In the genomic region with DNA sequence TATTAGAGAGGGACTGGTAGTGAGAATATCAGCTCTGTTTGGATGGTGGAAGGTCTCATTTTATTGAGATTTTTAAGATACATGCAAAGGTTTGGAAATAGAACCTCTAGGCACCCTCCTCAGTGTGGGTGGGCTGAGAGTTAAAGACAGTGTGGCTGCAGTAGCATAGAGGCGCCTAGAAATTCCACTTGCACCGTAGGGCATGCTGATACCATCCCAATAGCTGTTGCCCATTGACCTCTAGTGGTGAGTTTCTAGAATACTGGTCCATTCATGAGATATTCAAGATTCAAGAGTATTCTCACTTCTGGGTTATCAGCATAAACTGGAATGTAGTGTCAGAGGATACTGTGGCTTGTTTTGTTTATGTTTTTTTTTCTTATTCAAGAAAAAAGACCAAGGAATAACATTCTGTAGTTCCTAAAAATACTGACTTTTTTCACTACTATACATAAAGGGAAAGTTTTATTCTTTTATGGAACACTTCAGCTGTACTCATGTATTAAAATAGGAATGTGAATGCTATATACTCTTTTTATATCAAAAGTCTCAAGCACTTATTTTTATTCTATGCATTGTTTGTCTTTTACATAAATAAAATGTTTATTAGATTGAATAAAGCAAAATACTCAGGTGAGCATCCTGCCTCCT, we compare ENCODE assay signal across 8 cellular contexts.
DNase-seq lines count a peak whose midpoint lies in the region; ATAC-seq and TF ChIP-seq lines count a peak whose summit lies in the region.

No MANE protein-coding gene starts in this region.

- no peak overlapping the region for H3K23ac ChIP-seq in neuronal stem cell (ENCODE audit: low read depth, low read length, poor library complexity)

- peak; percentile 76 for TF ChIP-seq CTCF in DOHH2 (IDR thresholded peaks at IDR 0.05; ENCODE audit: low read depth, low read length, poor library complexity, severe bottlenecking)
- peak; percentile 88 for TF ChIP-seq CTCF in fibroblast of villous mesenchyme (IDR thresholded peaks at IDR 0.05; ENCODE audit: insufficient read depth, low read depth, low read length)

- ATAC-seq in GM19397 (IDR thresholded peaks at IDR 0.05; ENCODE audit: unreplicated experiment) (peak; percentile 81), HG03378 (IDR thresholded peaks at IDR 0.05; ENCODE audit: unreplicated experiment) (peak; percentile 98)

- no peak overlapping the region for H3K4me3 ChIP-seq in DOHH2 (ENCODE audit: low read length)
- H3K4me3 ChIP-seq in fibroblast of villous mesenchyme (ENCODE audit: low read depth, low read length), result no peak overlapping the region
- H3K4me3 ChIP-seq in neuronal stem cell (ENCODE audit: low read length in 2 of 2), result no peak overlapping the region

- no peak overlapping the region for H2BK12ac ChIP-seq in neuronal stem cell (ENCODE audit: low read length)

- no peak overlapping the region for H4K91ac ChIP-seq in neuronal stem cell (ENCODE audit: low read depth, low read length, poor library complexity)

- no peaks in the 10 kb centered on the region for H3F3A ChIP-seq in DOHH2 (ENCODE audit: control insufficient read depth, insufficient read depth)

- peaks cover 30% of the 10 kb centered on the region for H3K36me3 ChIP-seq in DOHH2 (ENCODE audit: control insufficient read depth, low read length)
- H3K36me3 ChIP-seq in neuronal stem cell (replicated peaks in 1 of 2; ENCODE audit: control insufficient read depth in 2 of 2, insufficient read depth in 2 of 2, low read length in 2 of 2), result peaks cover 0 to 77% of the 10 kb centered on the region in 2 donors

- no peaks in the 10 kb centered on the region for H3K9me2 ChIP-seq in DOHH2 (replicated peaks; ENCODE audit: control insufficient read depth, low read length)

- H2AK5ac ChIP-seq in neuronal stem cell (ENCODE audit: low read depth, low read length), result no peak overlapping the region

- no peak overlapping the region for H4K8ac ChIP-seq in neuronal stem cell (ENCODE audit: low read depth, low read length)

- no peak overlapping the region for H3K9ac ChIP-seq in neuronal stem cell (ENCODE audit: low read depth, low read length, poor library complexity)

- H3K4me1 ChIP-seq in DOHH2 (ENCODE audit: control insufficient read depth, low read length), result peaks cover 16% of the 10 kb centered on the region
- H3K4me1 ChIP-seq in neuronal stem cell (ENCODE audit: control insufficient read depth in 2 of 2, insufficient read depth in 1 of 2, low read depth in 1 of 2, low read length in 2 of 2), result peaks cover 0 to 5% of the 10 kb centered on the region in 2 donors

- H2AFZ ChIP-seq in neuronal stem cell (ENCODE audit: low read length), result no peak overlapping the region

- no peak overlapping the region for H3K27ac ChIP-seq in DOHH2 (ENCODE audit: low read depth, low read length)
- H3K27ac ChIP-seq in neuronal stem cell (replicated peaks; ENCODE audit: low read length), result no peak overlapping the region

- H2BK5ac ChIP-seq in neuronal stem cell (ENCODE audit: low read length), result no peak overlapping the region

- H3K4ac ChIP-seq in neuronal stem cell (ENCODE audit: low read length), result no peak overlapping the region

- H3K14ac ChIP-seq in neuronal stem cell (ENCODE audit: low read length), result no peak overlapping the region

- peak; percentile 75 for DNase-seq in NCI-H69 (lab: John Stamatoyannopoulos, UW)
- peak; percentile 46 for DNase-seq in activated CD8-positive, alpha-beta memory T cell treated with anti-CD3 and anti-CD28 coated beads, Interleukin-2, amount 50 U/mL, for 4 hours
- peak; percentile 84 for DNase-seq in fibroblast of villous mesenchyme (ENCODE audit: low read depth)
- peak; percentile 45 for DNase-seq in neuronal stem cell (ENCODE audit: low spot score)
- DNase-seq in NCI-H128 (lab: John Stamatoyannopoulos, UW; ENCODE audit: unreplicated experiment), result no peak

- H2BK120ac ChIP-seq in neuronal stem cell (ENCODE audit: low read depth, low read length), result no peak overlapping the region

- no peak overlapping the region for H3K4me2 ChIP-seq in DOHH2 (ENCODE audit: low read length)
- H3K4me2 ChIP-seq in neuronal stem cell (ENCODE audit: insufficient read depth, low read length, poor library complexity, severe bottlenecking), result no peak overlapping the region

- H2BK15ac ChIP-seq in neuronal stem cell (ENCODE audit: low read length), result no peak overlapping the region

- H3K79me2 ChIP-seq in DOHH2 (ENCODE audit: control insufficient read depth, low read length), result no peaks in the 10 kb centered on the region

- H3K27me3 ChIP-seq in DOHH2 (ENCODE audit: control insufficient read depth, low read length) (no peaks in the 10 kb centered on the region), neuronal stem cell (ENCODE audit: control insufficient read depth in 3 of 3, insufficient read depth in 3 of 3, low read depth in 1 of 3, low read length in 3 of 3) (no peaks in the 10 kb centered on the region)

- WGBS in neuronal stem cell (ENCODE audit: extremely low coverage in 2 of 2, insufficient read length in 2 of 2, insufficient replicate concordance in 1 of 2), 2 donors, result no CpG with 5 or more reads among the region's 2 CpGs

- H3K79me1 ChIP-seq in neuronal stem cell (ENCODE audit: low read depth, low read length), result no peaks in the 10 kb centered on the region

- no peaks in the 10 kb centered on the region for H4K20me1 ChIP-seq in DOHH2 (ENCODE audit: control insufficient read depth, insufficient read depth, low read depth, low read length)

- H3K9me3 ChIP-seq in DOHH2 (ENCODE audit: control insufficient read depth, insufficient read depth, low read length) (no peaks in the 10 kb centered on the region), neuronal stem cell (replicated peaks in 1 of 2; ENCODE audit: control insufficient read depth in 2 of 2, insufficient read depth in 1 of 2, low read depth in 1 of 2, low read length in 2 of 2) (peaks cover 0 to 5% of the 10 kb centered on the region in 2 donors)

- no peak overlapping the region for H3K18ac ChIP-seq in neuronal stem cell (ENCODE audit: low read length)
